8 cellular contexts compared by ENCODE assay signal in the genomic region with DNA sequence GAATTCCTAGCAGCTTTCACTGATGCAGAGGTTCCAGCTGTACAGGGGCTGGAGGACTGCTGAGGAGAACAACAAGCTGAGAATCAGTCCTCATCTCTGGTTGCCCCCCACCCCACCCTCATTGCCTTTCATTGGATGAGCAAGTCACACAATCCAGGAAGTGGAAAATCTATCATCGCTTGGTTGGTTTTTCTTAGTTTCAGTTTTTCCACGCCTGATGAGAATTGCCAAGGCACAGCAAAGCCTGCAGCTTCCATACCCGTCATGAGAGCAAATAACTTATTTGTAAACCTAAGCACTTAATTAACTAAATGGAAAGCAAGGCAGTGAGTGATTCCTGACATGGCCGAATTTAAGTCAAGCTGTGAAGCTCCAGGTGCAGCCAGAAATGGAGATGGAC. TPM values are rescaled to one million over a fixed set of nuclear protein-coding genes. Genes with fewer than 3 reads are reported as not detected.
DNase-seq lines count a peak whose midpoint lies in the region; ATAC-seq and TF ChIP-seq lines count a peak whose summit lies in the region.

No MANE protein-coding gene starts in this region.

- ATAC-seq in HG03135 (IDR thresholded peaks at IDR 0.05; ENCODE audit: unreplicated experiment) (no peak), HG03139 (IDR thresholded peaks at IDR 0.05; ENCODE audit: unreplicated experiment) (no peak)

- DNase-seq in GM12865 (ENCODE audit: low read depth) (peak; percentile 19), esophagus squamous epithelium (lab: John Stamatoyannopoulos, UW) (no peak), DMS153 (lab: John Stamatoyannopoulos, UW) (no peak), mesenteric fat pad (ENCODE audit: low spot score) (no peak)
- DNase-seq in activated CD4-positive, alpha-beta T cell treated with anti-CD3 and anti-CD28 coated beads for 1 hour = peak; percentile 21
- peak; percentile 13 for DNase-seq in stimulated activated CD4-positive, alpha-beta T cell treated with anti-CD3 and anti-CD28 coated beads, Interleukin-4, amount 100 ng/mL, for 24 hours

- no peak for TF ChIP-seq POLR2A in esophagus squamous epithelium (IDR thresholded peaks at IDR 0.05)

- intact Hi-C loops in esophagus squamous epithelium (cut with DNase I) = no loop called here

- H3K27ac ChIP-seq in esophagus squamous epithelium = peak overlapping the region in 3 of 4 donors; percentile 5 to 57 (median 39)

- 36 to 67% methylated on average over 4 of the region's 4 CpGs for WGBS in esophagus squamous epithelium, 2 donors

- H3K9me3 ChIP-seq in esophagus squamous epithelium = no peaks in the 10 kb centered on the region

- no peaks in the 10 kb centered on the region for H3K27me3 ChIP-seq in esophagus squamous epithelium

- no peaks in the 10 kb centered on the region for H3K36me3 ChIP-seq in esophagus squamous epithelium

- peaks cover 0 to 5% (median 0%) of the 10 kb centered on the region in 3 donors for H3K4me1 ChIP-seq in esophagus squamous epithelium

- H3K4me3 ChIP-seq in GM12865 (ENCODE audit: low read depth, low read length) = no peak overlapping the region
- H3K4me3 ChIP-seq in esophagus squamous epithelium = peak overlapping the region in 3 of 4 donors; percentile 25 to 51 (median 29)

- no peak for TF ChIP-seq CTCF in GM12865 (IDR thresholded peaks at IDR 0.05; ENCODE audit: insufficient read depth, low read depth, low read length, missing control alignments)
- no peak for TF ChIP-seq CTCF in esophagus squamous epithelium (IDR thresholded peaks at IDR 0.05)

RNA-seq across cellular contexts. Expression of gene LIPC, which starts 21.4 kb away (rescaled TPM):
- total RNA-seq in esophagus squamous epithelium (1 to 10 TPM in 1 of 4 donors, under 1 TPM in 2, not detected in 1; 0.27 to 1.1 (median 0.38) TPM), mesenteric fat pad (not detected)

Comparison
In these comparisons a context has a peak if more than half of its experiments do, and no peak if none do; other contexts are left out.
1. DNase-seq: peak in GM12865 (single experiment), activated CD4-positive, alpha-beta T cell treated with anti-CD3 and anti-CD28 coated beads for 1 hour (single experiment) and stimulated activated CD4-positive, alpha-beta T cell treated with anti-CD3 and anti-CD28 coated beads, Interleukin-4, amount 100 ng/mL, for 24 hours (single experiment); none in esophagus squamous epithelium (single experiment), DMS153 (single experiment) and mesenteric fat pad (single experiment).